Comparison of ENCODE assay signal across 26 cellular contexts in the genomic region with DNA sequence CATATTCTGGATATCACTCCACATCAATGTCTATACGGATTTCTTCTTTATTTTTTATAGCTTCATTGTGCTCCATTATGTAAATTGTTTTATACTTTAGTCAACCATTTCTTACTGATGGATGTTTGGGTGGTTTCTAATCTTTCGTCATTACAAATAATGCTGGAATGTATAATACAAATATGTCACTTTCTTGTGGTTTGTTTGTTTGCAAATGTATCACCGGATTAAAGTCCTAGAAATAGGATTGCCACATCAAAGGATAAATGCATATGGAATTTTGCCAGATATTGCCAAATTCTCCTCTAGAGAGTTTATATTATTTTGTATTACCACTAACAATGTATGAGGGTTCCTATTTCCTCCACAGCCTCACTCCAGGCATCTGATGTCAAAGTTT. TPM values are rescaled to one million over a fixed set of nuclear protein-coding genes. Genes with fewer than 3 reads are reported as not detected.
DNase-seq lines count a peak whose midpoint lies in the region; ATAC-seq, FAIRE-seq and TF ChIP-seq lines count a peak whose summit lies in the region.
"Had no signal": no experiment of that assay in that cellular context is flagged by ENCODE, and none has a peak within 500 bp of the region (broad histone marks: within the 10 kb centered on the region; RNA-seq: fewer than 3 reads in every experiment).

No MANE protein-coding gene starts in this region.

- POLR2A ChIA-PET in HepG2 (lab: Yijun Ruan, JAX): no interaction called here

- H4K20me1 ChIP-seq in HepG2 (ENCODE audit: insufficient read depth, low read length): no peaks in the 10 kb centered on the region

- intact Hi-C loops in HepG2 (cut with micrococcal nuclease; ENCODE audit: unreplicated experiment) (no loop called here), right cardiac atrium (cut with DNase I) (no loop called here)

- BruUV-seq in HepG2 (replicated peaks; lab: Mats Ljungman, UMichigan): no TSS peak

- H3K4me3 ChIP-seq in SK-N-MC (no peak overlapping the region), HepG2 (replicated peaks in 1 of 3; ENCODE audit: insufficient read depth in 1 of 3, low read depth in 2 of 3, low read length in 3 of 3) (no peak overlapping the region), SJCRH30 (no peak overlapping the region), right cardiac atrium (ENCODE audit: low read length) (no peak overlapping the region)
- no peak overlapping the region for H3K4me3 ChIP-seq in effector memory CD4-positive, alpha-beta T cell (ENCODE audit: insufficient read depth, low read depth, low read length, poor library complexity, severe bottlenecking)
- H3K4me3 ChIP-seq: adrenal gland, breast epithelium, colonic mucosa, esophagus muscularis mucosa, HAP-1, MG63 had no signal

- ATAC-seq in HepG2 (no peak), right cardiac atrium (no peak)
- ATAC-seq: left colon; Right ventricle myocardium inferior; stimulated activated naive B cell treated with anti-CD40 and anti-IgM and Interleukin-4, amounts not matched to agents 10 μg/mL and 1 μg/mL and 100 μg/mL, for 72 hours had no signal

- no peak for TF ChIP-seq CTCF in HepG2 (CRISPR knock-in tag; IDR thresholded peaks at IDR 0.05)

- no peaks in the 10 kb centered on the region for H3K79me2 ChIP-seq in HepG2 (ENCODE audit: insufficient read depth, low read length)

- in situ Hi-C loops in HepG2 (cut with HindIII; ENCODE audit: extremely low pct_ligation_motif_present, low pct_unique_long_range_greater_than_20kb): no loop called here

- no peaks in the 10 kb centered on the region for H3K36me3 ChIP-seq in SK-N-MC (ENCODE audit: insufficient read depth, low read length)
- H3K36me3 ChIP-seq in HepG2 (replicated peaks in 1 of 2; ENCODE audit: control insufficient read depth in 1 of 2, insufficient read depth in 2 of 2, low read length in 2 of 2): no peaks in the 10 kb centered on the region
- no peaks in the 10 kb centered on the region for H3K36me3 ChIP-seq in SJCRH30
- no peaks in the 10 kb centered on the region for H3K36me3 ChIP-seq in effector memory CD4-positive, alpha-beta T cell (ENCODE audit: control insufficient read depth, insufficient read depth, low read length)
- H3K36me3 ChIP-seq: adrenal gland, breast epithelium, colonic mucosa, esophagus muscularis mucosa, HAP-1, MG63 had no signal

- FAIRE-seq in HepG2 (lab: Jason Lieb, UNC): no peak

- CTCF ChIA-PET in HepG2 (lab: Yijun Ruan, JAX; ENCODE audit: low intra/inter-chr PET ratio, low total read pairs): no interaction called here

- H3K9ac ChIP-seq in SK-N-MC (ENCODE audit: insufficient read length) (no peak overlapping the region), HepG2 (ENCODE audit: insufficient read depth, low read depth, low read length) (no peak overlapping the region)

- H3K27ac ChIP-seq in SK-N-MC (peak overlapping the region; percentile 26; the same call in 1 of the 2 replicates), epithelial cell of prostate (no peak overlapping the region), HepG2 (ENCODE audit: extremely low read length, insufficient read depth, low read length) (no peak overlapping the region), SJCRH30 (no peak overlapping the region), right cardiac atrium (ENCODE audit: low read length) (no peak overlapping the region)
- H3K27ac ChIP-seq in effector memory CD4-positive, alpha-beta T cell (ENCODE audit: insufficient read depth, low read length, poor library complexity, severe bottlenecking): no peak overlapping the region
- H3K27ac ChIP-seq: adrenal gland, breast epithelium, colonic mucosa, esophagus muscularis mucosa had no signal

- TF ChIP-seq RAD21 in HepG2 (CRISPR knock-in tag; IDR thresholded peaks at IDR 0.05): no peak

- H2AFZ ChIP-seq in HepG2 (ENCODE audit: low read length): no peak overlapping the region

- peaks cover 0 to 3% of the 10 kb centered on the region in 2 experiments; a peak in 2 of 5 replicates for H3K27me3 ChIP-seq in HepG2 (ENCODE audit: control insufficient read depth in 1 of 2, insufficient read depth in 2 of 2, low read length in 2 of 2)
- H3K27me3 ChIP-seq in SJCRH30: no peaks in the 10 kb centered on the region
- no peaks in the 10 kb centered on the region for H3K27me3 ChIP-seq in effector memory CD4-positive, alpha-beta T cell (replicated peaks; ENCODE audit: control insufficient read depth, insufficient read depth, low read length, poor library complexity, severe bottlenecking)
- no peaks in the 10 kb centered on the region for H3K27me3 ChIP-seq in right cardiac atrium (ENCODE audit: control insufficient read depth, insufficient read depth)
- H3K27me3 ChIP-seq: adrenal gland, breast epithelium, colonic mucosa, MG63 had no signal

- H3K9me3 ChIP-seq in SK-N-MC (ENCODE audit: low read depth, low read length) (no peaks in the 10 kb centered on the region), HepG2 (ENCODE audit: low read length) (no peaks in the 10 kb centered on the region), SJCRH30 (replicated peaks) (no peaks in the 10 kb centered on the region; the same call in 1 of the 2 replicates), right cardiac atrium (ENCODE audit: control insufficient read depth, low read length) (no peaks in the 10 kb centered on the region)
- H3K9me3 ChIP-seq in effector memory CD4-positive, alpha-beta T cell (ENCODE audit: control insufficient read depth, low read length): no peaks in the 10 kb centered on the region
- H3K9me3 ChIP-seq: adrenal gland, breast epithelium, colonic mucosa, esophagus muscularis mucosa, HAP-1, MG63 had no signal

- DNase-seq in HT-29 (ENCODE audit: low spot score) (peak; percentile 23), SK-N-MC (ENCODE audit: low read depth, low spot score) (no peak), epithelial cell of prostate (ENCODE audit: low read depth, low spot score) (peak; percentile 48), HepG2 (ENCODE audit: low spot score) (peak; percentile 48), SJCRH30 (no peak), GM19240 (ENCODE audit: insufficient read length, low spot score) (no peak), right cardiac atrium (no peak)
- no peak for DNase-seq in effector memory CD4-positive, alpha-beta T cell
- DNase-seq: ACHN; activated CD4-positive, alpha-beta memory T cell treated with anti-CD3 and anti-CD28 coated beads, Interleukin-2, amount 10 ng/mL, durations not matched to agents 7 days and 5 days; activated CD4-positive, CD25-positive, alpha-beta regulatory T cell treated with anti-CD3 and anti-CD28 coated beads, Interleukin-2, amount 50 U/mL, for 72 hours; activated naive CD4-positive, alpha-beta T cell treated with anti-CD3 and anti-CD28 coated beads for 36 hours; adrenal gland; CD8-positive, alpha-beta memory T cell; colonic mucosa; immature natural killer cell; left colon; NCI-H1930; NCI-H524 treated with DMSO at 0.1 percent for 48 hours; OCI-M1; stimulated activated naive B cell treated with anti-CD40 and anti-IgM and Interleukin-4, amounts not matched to agents 10 μg/mL and 1 μg/mL and 100 μg/mL, for 72 hours had no signal

- H3K4me1 ChIP-seq in HepG2 (ENCODE audit: insufficient read depth, low read length) (peaks cover 8% of the 10 kb centered on the region), SJCRH30 (no peaks in the 10 kb centered on the region), right cardiac atrium (ENCODE audit: control insufficient read depth, insufficient read depth, low read length) (no peaks in the 10 kb centered on the region)
- H3K4me1 ChIP-seq in effector memory CD4-positive, alpha-beta T cell (ENCODE audit: control insufficient read depth, insufficient read depth, low read length, poor library complexity, severe bottlenecking): no peaks in the 10 kb centered on the region
- H3K4me1 ChIP-seq: adrenal gland, breast epithelium, colonic mucosa, esophagus muscularis mucosa, HAP-1 had no signal

- no peak for TF ChIP-seq POLR2A in HepG2 (IDR thresholded peaks at IDR 0.05; ENCODE audit: insufficient read depth in 1 of 2, low read depth in 2 of 2, low read length in 2 of 2)

- no peak for TF ChIP-seq EP300 in HepG2 (IDR thresholded peaks at IDR 0.05; ENCODE audit: low read depth in 2 of 2, low read length in 2 of 2)
- no peak for TF ChIP-seq EP300 in HepG2 (CRISPR knock-in tag; IDR thresholded peaks at IDR 0.05; ENCODE audit: borderline replicate concordance)

- no peak overlapping the region for H3K4me2 ChIP-seq in HepG2 (ENCODE audit: low read depth, low read length)

- 2% methylated on average over 3 of the region's 3 CpGs for WGBS in HepG2 (ENCODE audit: low lambda C conversion rate)
- 73% methylated on average over 3 of the region's 3 CpGs for WGBS in right cardiac atrium

TF ChIP-seq in HepG2, 621 proteins besides CTCF, POLR2A, EP300 and RAD21 (continues in another document):
- TF ChIP-seq CAMTA2 (CRISPR knock-in tag; IDR thresholded peaks at IDR 0.05; ENCODE audit: borderline replicate concordance) (no peak), TCF7L2 (IDR thresholded peaks at IDR 0.05; ENCODE audit: low read depth, low read length) (peak; percentile 75; the same call in 1 of the 2 replicates)

RNA-seq across cellular contexts. Expression of a gene that starts 48.7 kb away (rescaled TPM):
- total RNA-seq in HT-29 (2014; rRNA removed; shearing (Covaris generic)): 4.9 and 8.5 TPM in 2 replicates
- total RNA-seq in HepG2 (2016; rRNA removed; fragmentation: Illumina TruSeq; extraction: Trizol) (3.6 and 4.0 TPM in 2 replicates), right cardiac atrium (10 to 100 TPM; 37.2 to 45.9 (median 39.5) TPM)
- total RNA-seq in HepG2 (2016; cell fraction: cytosol; rRNA removed; fragmentation: Illumina TruSeq; extraction: Trizol; ENCODE audit: low read depth): 3.6 and 3.9 TPM in 2 replicates
- 4.0 and 4.3 TPM in 2 replicates for total RNA-seq in HepG2 (2016; cell fraction: insoluble cytoplasmic fraction; rRNA removed; fragmentation: Illumina TruSeq; extraction: Trizol)
- 3.9 and 4.8 TPM in 2 replicates for total RNA-seq in HepG2 (2016; cell fraction: membrane; rRNA removed; fragmentation: Illumina TruSeq; extraction: Trizol)
- total RNA-seq in HepG2 (2016; cell fraction: nucleus; rRNA removed; fragmentation: Illumina TruSeq; extraction: Trizol): 7.4 and 9.1 TPM in 2 replicates
- polyA plus RNA-seq in HepG2 (2011; rRNA removed) (6.5 and 6.8 TPM in 2 replicates), right cardiac atrium (16.3 TPM)
- 4.1 and 4.3 TPM in 2 replicates for polyA plus RNA-seq in HepG2 (2011; cell fraction: cytosol; rRNA removed)
- 13.7 and 17.1 TPM in 2 replicates for polyA plus RNA-seq in HepG2 (2011; cell fraction: nucleus; rRNA removed)
- 5.2 and 6.3 TPM in 2 replicates for polyA plus RNA-seq in HepG2 (2012)
- polyA plus RNA-seq in HepG2 (2016; cell fraction: cytosol; fragmentation: Illumina TruSeq; extraction: Trizol; ENCODE audit: low read depth): 1.1 and 1.3 TPM in 2 replicates
- 3.8 and 4.7 TPM in 2 replicates for polyA plus RNA-seq in HepG2 (2016; cell fraction: insoluble cytoplasmic fraction; fragmentation: Illumina TruSeq; extraction: Trizol; ENCODE audit: low read depth)
- 1.6 and 2.2 TPM in 2 replicates for polyA plus RNA-seq in HepG2 (2016; cell fraction: membrane; fragmentation: Illumina TruSeq; extraction: Trizol; ENCODE audit: low read depth)
- 14.2 and 19.0 TPM in 2 replicates for polyA plus RNA-seq in HepG2 (2016; cell fraction: nucleus; fragmentation: Illumina TruSeq; extraction: Trizol; ENCODE audit: insufficient read depth, low read depth)
- polyA minus RNA-seq in HepG2 (2011; rRNA and poly(A)+ RNA removed; ENCODE audit: low replicate concordance): 5.8 and 6.6 TPM in 2 replicates
- 4.5 and 5.1 TPM in 2 replicates for polyA minus RNA-seq in HepG2 (2011; cell fraction: cytosol; rRNA and poly(A)+ RNA removed)
- 22.0 and 25.0 TPM in 2 replicates for polyA minus RNA-seq in HepG2 (2011; cell fraction: nucleus; rRNA and poly(A)+ RNA removed)
- 25.2 and 28.4 TPM in 2 replicates for total RNA-seq in SJCRH30 (2014; rRNA removed; shearing (Covaris generic))

Comparison
In these comparisons a context has a peak if more than half of its experiments do, and no peak if none do; other contexts are left out.
1. DNase-seq: peak in HT-29 (single experiment), epithelial cell of prostate (single experiment) and HepG2 (single experiment); none in SK-N-MC (single experiment), SJCRH30 (0 of 2), GM19240 (single experiment), effector memory CD4-positive, alpha-beta T cell (0 of 3) and right cardiac atrium (0 of 3).